ENCODE assay signal across 8 cellular contexts in the genomic region with DNA sequence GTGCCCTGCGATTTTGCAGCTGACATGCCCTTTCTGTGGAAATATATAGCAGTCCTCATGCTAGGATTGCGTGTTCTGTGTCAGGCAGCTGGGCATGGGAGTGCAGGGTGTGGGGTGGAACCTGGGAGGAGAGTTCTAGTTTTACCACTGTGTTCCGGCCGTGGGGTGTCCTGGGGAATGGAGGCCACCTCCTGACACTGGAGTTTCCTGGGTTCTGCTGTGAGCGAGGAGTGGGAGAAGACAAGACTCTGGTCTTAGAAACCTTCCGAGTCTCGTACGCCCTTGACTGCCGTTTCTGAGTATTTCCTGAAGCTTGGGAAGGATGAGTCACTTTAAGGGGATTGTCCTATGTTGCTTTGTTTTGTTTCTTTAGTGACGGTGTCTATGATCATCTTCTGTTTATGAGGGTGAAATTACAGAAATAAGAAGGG. TPM values are rescaled to one million over a fixed set of nuclear protein-coding genes. Genes with fewer than 3 reads are reported as not detected.
DNase-seq lines count a peak whose midpoint lies in the region; ATAC-seq and TF ChIP-seq lines count a peak whose summit lies in the region.

No MANE protein-coding gene starts in this region.

- ATAC-seq in HG03108 (IDR thresholded peaks at IDR 0.05; ENCODE audit: unreplicated experiment) = no peak

- no peaks in the 10 kb centered on the region for H3K9me3 ChIP-seq in CD8-positive, alpha-beta memory T cell (ENCODE audit: low read length)
- no peaks in the 10 kb centered on the region for H3K9me3 ChIP-seq in OCI-LY3 (ENCODE audit: insufficient read depth, low read length)
- no peaks in the 10 kb centered on the region for H3K9me3 ChIP-seq in MM.1S (replicated peaks; ENCODE audit: insufficient read depth, low read length)

- H3K27ac ChIP-seq in CD8-positive, alpha-beta memory T cell (ENCODE audit: low read depth, low read length) = peak overlapping the region; percentile 57
- H3K27ac ChIP-seq in OCI-LY3 (ENCODE audit: low read length) (no peak overlapping the region), coronary artery (peak overlapping the region in 1 of 2 donors; percentile 35), MM.1S (ENCODE audit: low read length) (no peak overlapping the region)

- H3K79me2 ChIP-seq in OCI-LY3 (ENCODE audit: low read length) (peaks cover 58% of the 10 kb centered on the region), MM.1S (ENCODE audit: low read length) (no peaks in the 10 kb centered on the region)

- H3K4me2 ChIP-seq in OCI-LY3 (ENCODE audit: low read length) = peak overlapping the region; percentile 44
- H3K4me2 ChIP-seq in MM.1S (ENCODE audit: low read depth, low read length) = no peak overlapping the region

- H3K9ac ChIP-seq in OCI-LY3 (ENCODE audit: low read length) (no peak overlapping the region), MM.1S (ENCODE audit: low read length) (no peak overlapping the region)

- H3K4me1 ChIP-seq in CD8-positive, alpha-beta memory T cell (ENCODE audit: insufficient read depth, low read length) = peaks cover 55% of the 10 kb centered on the region
- H3K4me1 ChIP-seq in OCI-LY3 (ENCODE audit: low read length) (peaks cover 44% of the 10 kb centered on the region), MM.1S (ENCODE audit: low read length) (no peaks in the 10 kb centered on the region)

- TF ChIP-seq CTCF in OCI-LY3 (IDR thresholded peaks at IDR 0.05; ENCODE audit: low read depth, low read length) (no peak), coronary artery (IDR thresholded peaks at IDR 0.05) (no peak), mesothelial cell of epicardium (IDR thresholded peaks at IDR 0.05; ENCODE audit: unreplicated experiment) (no peak), MM.1S (IDR thresholded peaks at IDR 0.05; ENCODE audit: low read length) (no peak)

- H3K27me3 Mint-ChIP-seq in CD8-positive, alpha-beta memory T cell = no peaks in the 10 kb centered on the region
- no peaks in the 10 kb centered on the region for H3K27me3 Mint-ChIP-seq in mesothelial cell of epicardium (ENCODE audit: low read depth)

- peak overlapping the region; percentile 70 to 90 (median 77) for H3K4me3 Mint-ChIP-seq in CD8-positive, alpha-beta memory T cell
- H3K4me3 Mint-ChIP-seq in mesothelial cell of epicardium = peak overlapping the region; percentile 54

- H3K27me3 ChIP-seq in CD8-positive, alpha-beta memory T cell (ENCODE audit: insufficient read depth, low read length, poor library complexity, severe bottlenecking) = no peaks in the 10 kb centered on the region
- H3K27me3 ChIP-seq in OCI-LY3 (ENCODE audit: low read depth, low read length) (no peaks in the 10 kb centered on the region), MM.1S (replicated peaks; ENCODE audit: insufficient read depth, low read length) (no peaks in the 10 kb centered on the region)

- no peaks in the 10 kb centered on the region for H3K9me3 Mint-ChIP-seq in CD8-positive, alpha-beta memory T cell
- H3K9me3 Mint-ChIP-seq in mesothelial cell of epicardium = no peaks in the 10 kb centered on the region

- H2AFZ ChIP-seq in OCI-LY3 (ENCODE audit: low read depth, low read length) (no peak overlapping the region), MM.1S (ENCODE audit: low read length) (no peak overlapping the region)

- CTCF ChIA-PET in CD8-positive, alpha-beta memory T cell (lab: Charles Lee) = no interaction called here

- POLR2A ChIA-PET in CD8-positive, alpha-beta memory T cell (lab: Charles Lee) = no interaction called here

- H3K36me3 ChIP-seq in CD8-positive, alpha-beta memory T cell (ENCODE audit: insufficient read depth, low read length) = peaks cover 14% of the 10 kb centered on the region
- H3K36me3 ChIP-seq in OCI-LY3 (replicated peaks; ENCODE audit: low read depth, low read length) (peaks cover 23% of the 10 kb centered on the region), MM.1S (replicated peaks; ENCODE audit: insufficient read depth, low read length) (no peaks in the 10 kb centered on the region)

- H3K4me3 ChIP-seq in CD8-positive, alpha-beta memory T cell (ENCODE audit: low read length) = peak overlapping the region; percentile 38
- H3K4me3 ChIP-seq in OCI-LY3 (ENCODE audit: low read length) (no peak overlapping the region; the same call in 1 of the 2 replicates), coronary artery (peak overlapping the region; percentile 1), MM.1S (ENCODE audit: low read length) (no peak overlapping the region)

- peaks cover 54 to 62% (median 61%) of the 10 kb centered on the region in 3 donors for H3K4me1 Mint-ChIP-seq in CD8-positive, alpha-beta memory T cell
- peaks cover 38% of the 10 kb centered on the region for H3K4me1 Mint-ChIP-seq in mesothelial cell of epicardium

- peaks cover 31% of the 10 kb centered on the region for H4K20me1 ChIP-seq in OCI-LY3 (ENCODE audit: insufficient read depth, low read length)
- H4K20me1 ChIP-seq in MM.1S (ENCODE audit: insufficient read depth, low read length) = no peaks in the 10 kb centered on the region

- H3K36me3 Mint-ChIP-seq in CD8-positive, alpha-beta memory T cell = peaks cover 0 to 44% (median 4%) of the 10 kb centered on the region in 3 donors
- H3K36me3 Mint-ChIP-seq in mesothelial cell of epicardium = peaks cover 10% of the 10 kb centered on the region

- no peaks in the 10 kb centered on the region for H3F3A ChIP-seq in MM.1S (ENCODE audit: insufficient read depth, low read length)

- H3K27ac Mint-ChIP-seq in CD8-positive, alpha-beta memory T cell = peak overlapping the region; percentile 85 to 98 (median 89)
- H3K27ac Mint-ChIP-seq in mesothelial cell of epicardium = peak overlapping the region; percentile 98

- peak in 1 of 5 donors; percentile 19 for DNase-seq in CD8-positive, alpha-beta memory T cell
- DNase-seq in coronary artery (ENCODE audit: low spot score) (no peak), mesothelial cell of epicardium (ENCODE audit: low spot score in 2 of 2, unreplicated experiment in 2 of 2) (no peak), MM.1S (no peak), iPS-NIHi11 (ENCODE audit: low spot score) (no peak), NCI-H524 (lab: John Stamatoyannopoulos, UW) (no peak)

- H3K9me2 ChIP-seq in MM.1S (replicated peaks; ENCODE audit: insufficient read depth, low read length) = no peaks in the 10 kb centered on the region

RNA-seq across cellular contexts. Expression of gene CD99, which starts 19.0 kb away (rescaled TPM):
- total RNA-seq in CD8-positive, alpha-beta memory T cell = 100 to 1,000 TPM; 234 to 240 TPM
- polyA plus RNA-seq in CD8-positive, alpha-beta memory T cell = 548 TPM
- 244 to 260 TPM (median 248 TPM) in 3 replicates for total RNA-seq in mesothelial cell of epicardium

RNA-seq across cellular contexts. Expression of gene XG, which starts 41.8 kb away (rescaled TPM):
- total RNA-seq in CD8-positive, alpha-beta memory T cell = not detected
- not detected for polyA plus RNA-seq in CD8-positive, alpha-beta memory T cell
- total RNA-seq in mesothelial cell of epicardium = 0.60 to 1.3 TPM (median 1.2 TPM) in 3 replicates

Comparison
In these comparisons a context has a peak if more than half of its experiments do, and no peak if none do; other contexts are left out.
1. H3K4me3 ChIP-seq: peak in CD8-positive, alpha-beta memory T cell (single experiment) and coronary artery (single experiment); none in OCI-LY3 (single experiment) and MM.1S (single experiment).